10 cellular contexts compared by ENCODE assay signal in genomic region chr1:59730759-59731478, GRCh38.
A peak's percentile ranks its signal among the peaks of the same experiment; 100 is the strongest.
DNase-seq lines count a peak whose midpoint lies in the region; TF ChIP-seq lines count a peak whose summit lies in the region.
"Had no signal": no experiment of that assay in that cellular context is flagged by ENCODE, and none has a peak within 500 bp of the region (broad histone marks: within the 10 kb centered on the region; RNA-seq: fewer than 3 reads in every experiment).

No MANE protein-coding gene starts in this region.

- intact Hi-C loops in dorsolateral prefrontal cortex (cut with DNase I), result no loop called here
- intact Hi-C loops in tibial artery (cut with DNase I; ENCODE audit: low total_unique reads), result no loop called here

- no peaks in the 10 kb centered on the region for H3K9me3 ChIP-seq in tibial artery

- peaks cover 2% of the 10 kb centered on the region for H3K27me3 Mint-ChIP-seq in T-helper 2 cell treated with Interferon-gamma antibody and Interleukin-4, amounts not matched to agents 5 μg/mL and 100 μg/mL, for 36 hours (ENCODE audit: low read depth)

- peak overlapping the region; percentile 5 to 90 (median 80) for H3K27ac ChIP-seq in dorsolateral prefrontal cortex
- peak overlapping the region; percentile 77 to 80 for H3K27ac ChIP-seq in tibial artery
- H3K27ac ChIP-seq: KMS-11 had no signal

- no peak overlapping the region for H3K4me3 Mint-ChIP-seq in T-helper 2 cell treated with Interferon-gamma antibody and Interleukin-4, amounts not matched to agents 5 μg/mL and 100 μg/mL, for 36 hours
- H3K4me3 Mint-ChIP-seq: naive B cell had no signal

- H3K36me3 Mint-ChIP-seq in T-helper 2 cell treated with Interferon-gamma antibody and Interleukin-4, amounts not matched to agents 5 μg/mL and 100 μg/mL, for 36 hours (ENCODE audit: low read depth), result no peaks in the 10 kb centered on the region

- H3K27me3 ChIP-seq in dorsolateral prefrontal cortex (no peaks in the 10 kb centered on the region), tibial artery (no peaks in the 10 kb centered on the region)

- no peak for TF ChIP-seq CTCF in dorsolateral prefrontal cortex (IDR thresholded peaks at IDR 0.05 in 54 of 56, conservative IDR thresholded peaks at IDR 0.05 in 2 of 56; ENCODE audit: low read depth in 1 of 56, partially characterized antibody in 56 of 56)
- TF ChIP-seq CTCF in tibial artery (IDR thresholded peaks at IDR 0.05), result no peak

- peaks cover 8% of the 10 kb centered on the region for H3K4me1 Mint-ChIP-seq in T-helper 2 cell treated with Interferon-gamma antibody and Interleukin-4, amounts not matched to agents 5 μg/mL and 100 μg/mL, for 36 hours (ENCODE audit: low read depth)
- H3K4me1 Mint-ChIP-seq: naive B cell had no signal

- no peaks in the 10 kb centered on the region for H3K36me3 ChIP-seq in tibial artery

- H3K4me3 ChIP-seq in dorsolateral prefrontal cortex (no peak overlapping the region), tibial artery (no peak overlapping the region)

- peaks cover under 1% of the 10 kb centered on the region for H3K9me3 Mint-ChIP-seq in T-helper 2 cell treated with Interferon-gamma antibody and Interleukin-4, amounts not matched to agents 5 μg/mL and 100 μg/mL, for 36 hours

- no peak overlapping the region for H3K27ac Mint-ChIP-seq in T-helper 2 cell treated with Interferon-gamma antibody and Interleukin-4, amounts not matched to agents 5 μg/mL and 100 μg/mL, for 36 hours

- peaks cover 0 to 32% (median 13%) of the 10 kb centered on the region in 4 donors for H3K4me1 ChIP-seq in tibial artery

- peak; percentile 73 for DNase-seq in GM03348 (ENCODE audit: low spot score)
- DNase-seq in NOMO-1 treated with DMSO at 0.1 percent for 48 hours (lab: John Stamatoyannopoulos, UW; ENCODE audit: unreplicated experiment), result peak; percentile 46
- DNase-seq in dorsolateral prefrontal cortex, result peak in 6 of 10 donors; percentile 35 to 79 (median 54)
- DNase-seq in medulla oblongata (ENCODE audit: extremely low spot score), result peak; percentile 73
- peak; percentile 89 to 90 for DNase-seq in tibial artery
- no peak for DNase-seq in NCI-H2081 (lab: John Stamatoyannopoulos, UW)
- DNase-seq in T-helper 2 cell treated with Interferon-gamma antibody and Interleukin-4, amounts not matched to agents 5 μg/mL and 100 μg/mL, for 36 hours (ENCODE audit: low spot score), result no peak
- no peak for DNase-seq in OCI-M2 (lab: John Stamatoyannopoulos, UW; ENCODE audit: unreplicated experiment)
- DNase-seq: naive B cell had no signal

Comparison
In these comparisons a context has a peak if more than half of its experiments do, and no peak if none do; other contexts are left out.
1. DNase-seq: peak in GM03348 (single experiment), NOMO-1 treated with DMSO at 0.1 percent for 48 hours (single experiment), dorsolateral prefrontal cortex (6 of 10), medulla oblongata (single experiment) and tibial artery (2 of 2); none in NCI-H2081 (0 of 2), T-helper 2 cell treated with Interferon-gamma antibody and Interleukin-4, amounts not matched to agents 5 μg/mL and 100 μg/mL, for 36 hours (single experiment) and OCI-M2 (single experiment).